Comparison of ENCODE assay signal across 10 cellular contexts in genomic region chr12:111161898-111162297, GRCh38.
"Had no signal": no experiment of that assay in that cellular context is flagged by ENCODE, and none has a peak within 500 bp of the region (broad histone marks: within the 10 kb centered on the region; RNA-seq: fewer than 3 reads in every experiment).

No MANE protein-coding gene starts in this region.

- H2AFZ ChIP-seq: GM23248, GM23338 had no signal

- H3K4me2 ChIP-seq: GM23338 had no signal

- ATAC-seq: GM23338, HCT116 had no signal

- H3K9me3 ChIP-seq: HAP-1 had no signal

- H3K4me3 ChIP-seq: GM23248, GM23338, HAP-1 had no signal

- H3K9ac ChIP-seq: GM23248 had no signal

- FAIRE-seq: H54 had no signal

- DNase-seq: GM23248, GOT3, H7, H9, HCEC 1CT, HFFc6 had no signal

- H3K4me1 ChIP-seq: HAP-1 had no signal

- H3K36me3 ChIP-seq: HAP-1 had no signal

- H3K27ac ChIP-seq: GM23248 had no signal
